In the genomic region with DNA sequence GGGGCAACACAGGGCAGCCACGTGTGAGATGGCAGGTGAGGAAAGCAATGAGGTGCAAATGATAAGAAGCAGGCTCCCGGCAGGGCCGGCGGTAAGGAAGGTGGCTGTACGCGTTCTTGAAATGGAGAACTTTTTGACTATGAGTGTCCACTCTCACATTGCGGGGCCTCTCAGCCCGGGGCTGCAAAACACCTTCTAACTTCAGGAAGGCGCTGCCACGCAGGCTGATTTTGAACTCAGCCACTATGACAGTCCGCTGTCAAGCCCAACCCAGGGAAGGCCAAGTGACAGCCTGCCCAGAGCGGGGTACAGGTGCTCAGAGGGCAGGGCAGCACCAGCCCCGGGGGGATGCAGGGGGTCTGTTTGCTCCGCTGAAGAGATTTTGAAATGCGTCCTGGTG, we compare ENCODE assay signal across 15 cellular contexts. TPM values are rescaled to one million over a fixed set of nuclear protein-coding genes. Genes with fewer than 3 reads are reported as not detected.
DNase-seq lines count a peak whose midpoint lies in the region; ATAC-seq and TF ChIP-seq lines count a peak whose summit lies in the region.
"Had no signal": no experiment of that assay in that cellular context is flagged by ENCODE, and none has a peak within 500 bp of the region (broad histone marks: within the 10 kb centered on the region; RNA-seq: fewer than 3 reads in every experiment).

No MANE protein-coding gene starts in this region.

- H3K9ac ChIP-seq in IMR-90 (ENCODE audit: low read depth, low read length) (no peak overlapping the region), mesenchymal stem cell (ENCODE audit: low read length) (no peak overlapping the region)

- H2AK5ac ChIP-seq in IMR-90 (ENCODE audit: low read depth, low read length) (no peak overlapping the region), mesenchymal stem cell (ENCODE audit: low read length, severe bottlenecking) (no peak overlapping the region)

- TF ChIP-seq CTCF in CD4-positive, alpha-beta T cell (IDR thresholded peaks at IDR 0.05), result no peak
- TF ChIP-seq CTCF in IMR-90 (conservative IDR thresholded peaks at IDR 0.05; ENCODE audit: low read depth, low read length), result no peak

- dilution Hi-C loops in IMR-90 (cut with HindIII; ENCODE audit: low sequenced_read_pairs, unreplicated experiment), result no loop called here

- no peak overlapping the region for H3K18ac ChIP-seq in IMR-90 (ENCODE audit: low read depth, low read length)
- no peak overlapping the region for H3K18ac ChIP-seq in mesenchymal stem cell (ENCODE audit: low read depth in 1 of 2, low read length in 2 of 2)

- no peak overlapping the region for H4K91ac ChIP-seq in IMR-90 (ENCODE audit: insufficient read depth, low read depth, low read length)
- no peak overlapping the region for H4K91ac ChIP-seq in mesenchymal stem cell (ENCODE audit: low read length)

- no peak overlapping the region for H3K56ac ChIP-seq in IMR-90 (ENCODE audit: extremely low read depth, insufficient read depth, low read length)

- no peak overlapping the region for H3K23ac ChIP-seq in IMR-90 (ENCODE audit: low read depth, low read length)
- H3K23ac ChIP-seq in mesenchymal stem cell (ENCODE audit: low read length in 2 of 2), result no peak overlapping the region

- H3K27me3 Mint-ChIP-seq in CD4-positive, alpha-beta T cell, result no peaks in the 10 kb centered on the region
- H3K27me3 Mint-ChIP-seq in central memory CD8-positive, alpha-beta T cell, result no peaks in the 10 kb centered on the region
- no peaks in the 10 kb centered on the region for H3K27me3 Mint-ChIP-seq in natural killer cell treated with Interleukin-12 subunit alpha and Interleukin-12 subunit beta and Interleukin-15 and Interleukin-18, amount 100 ng/mL, for 72 hours
- H3K27me3 Mint-ChIP-seq: activated B cell treated with CpG ODN at 0.5 μM for 24 hours had no signal

- in situ Hi-C loops in IMR-90 (cut with MboI; ENCODE audit: low sequenced_read_pairs), result no loop called here

- H3K36me3 ChIP-seq in IMR-90 (ENCODE audit: control insufficient read depth, insufficient read depth, low read length), result peaks cover 10% of the 10 kb centered on the region; the same call in 1 of the 2 replicates
- no peaks in the 10 kb centered on the region for H3K36me3 ChIP-seq in MG63
- peaks cover 19 to 44% of the 10 kb centered on the region in 2 experiments for H3K36me3 ChIP-seq in mesenchymal stem cell (ENCODE audit: control insufficient read depth in 1 of 2, insufficient read depth in 2 of 2, low read depth in 1 of 2, low read length in 2 of 2)

- peaks cover 52% of the 10 kb centered on the region for H3K4me1 Mint-ChIP-seq in CD4-positive, alpha-beta T cell (ENCODE audit: low read depth)
- peaks cover 44% of the 10 kb centered on the region for H3K4me1 Mint-ChIP-seq in central memory CD8-positive, alpha-beta T cell
- H3K4me1 Mint-ChIP-seq in natural killer cell treated with Interleukin-12 subunit alpha and Interleukin-12 subunit beta and Interleukin-15 and Interleukin-18, amount 100 ng/mL, for 72 hours (ENCODE audit: low read depth in 2 of 2), result peaks cover 63 to 65% of the 10 kb centered on the region in 2 donors

- no peak overlapping the region for H2BK20ac ChIP-seq in IMR-90 (ENCODE audit: low read depth, low read length)

- H3K4me2 ChIP-seq in IMR-90 (ENCODE audit: low read depth, low read length) (no peak overlapping the region), mesenchymal stem cell (ENCODE audit: low read length, poor library complexity, severe bottlenecking) (no peak overlapping the region)

- H3K9me3 Mint-ChIP-seq in CD4-positive, alpha-beta T cell, result no peaks in the 10 kb centered on the region
- no peaks in the 10 kb centered on the region for H3K9me3 Mint-ChIP-seq in central memory CD8-positive, alpha-beta T cell
- no peaks in the 10 kb centered on the region for H3K9me3 Mint-ChIP-seq in natural killer cell treated with Interleukin-12 subunit alpha and Interleukin-12 subunit beta and Interleukin-15 and Interleukin-18, amount 100 ng/mL, for 72 hours
- H3K9me3 Mint-ChIP-seq: activated B cell treated with CpG ODN at 0.5 μM for 24 hours had no signal

- H4K5ac ChIP-seq in IMR-90 (ENCODE audit: low read depth, low read length), result no peak overlapping the region

- H3K4me3 ChIP-seq in IMR-90 (ENCODE audit: insufficient read depth, low read depth, low read length), result no peak overlapping the region
- H3K4me3 ChIP-seq in MG63, result no peak overlapping the region
- no peak overlapping the region for H3K4me3 ChIP-seq in mesenchymal stem cell (ENCODE audit: insufficient read depth in 1 of 2, low read depth in 1 of 2, low read length in 2 of 2)

- peak overlapping the region; percentile 99 for H3K27ac Mint-ChIP-seq in CD4-positive, alpha-beta T cell
- H3K27ac Mint-ChIP-seq in central memory CD8-positive, alpha-beta T cell (ENCODE audit: low read depth), result peak overlapping the region; percentile 95
- peak overlapping the region; percentile 81 to 90 for H3K27ac Mint-ChIP-seq in natural killer cell treated with Interleukin-12 subunit alpha and Interleukin-12 subunit beta and Interleukin-15 and Interleukin-18, amount 100 ng/mL, for 72 hours
- H3K27ac Mint-ChIP-seq: activated B cell treated with CpG ODN at 0.5 μM for 24 hours had no signal

- intact Hi-C loops in CD4-positive, alpha-beta T cell (cut with DNase I, micrococcal nuclease), result no loop called here
- intact Hi-C loops in IMR-90 (cut with micrococcal nuclease), result no loop called here

- POLR2A ChIA-PET in CD4-positive, alpha-beta T cell (lab: Charles Lee), result interaction anchor here (1.0 to 4.5 kb wide), 2 partner anchors 16 to 98 kb away, joined by 3 to 71 read pairs; partner anchors contain the start of gene SREBF1
- POLR2A ChIA-PET in IMR-90 (lab: Charles Lee; ENCODE audit: unreplicated experiment), result no interaction called here

- peaks cover 14% of the 10 kb centered on the region; the same call in 1 of the 2 replicates for H3K4me1 ChIP-seq in IMR-90 (ENCODE audit: control insufficient read depth, insufficient read depth, low read length)
- peaks cover 32% of the 10 kb centered on the region for H3K4me1 ChIP-seq in mesenchymal stem cell (ENCODE audit: control insufficient read depth, insufficient read depth, low read depth, low read length)

- no peak overlapping the region for H4K8ac ChIP-seq in IMR-90 (ENCODE audit: low read depth in 2 of 2, low read length in 2 of 2)
- no peak overlapping the region for H4K8ac ChIP-seq in mesenchymal stem cell (ENCODE audit: low read length)

- H3K27ac ChIP-seq in CD4-positive, alpha-beta T cell (ENCODE audit: low read depth, low read length), result peak overlapping the region; percentile 26
- no peak overlapping the region for H3K27ac ChIP-seq in IMR-90 (ENCODE audit: insufficient read depth, low read length)
- H3K27ac ChIP-seq in mesenchymal stem cell (ENCODE audit: low read length, poor library complexity, severe bottlenecking), result no peak overlapping the region
- H3K27ac ChIP-seq: epithelial cell of prostate, neutrophil had no signal

- H3K14ac ChIP-seq in IMR-90 (replicated peaks; ENCODE audit: low read depth, low read length), result no peak overlapping the region
- no peak overlapping the region for H3K14ac ChIP-seq in mesenchymal stem cell (ENCODE audit: low read length in 2 of 2)

- no peak for TF ChIP-seq POLR2A in IMR-90 (IDR thresholded peaks at IDR 0.05; ENCODE audit: low read depth, low read length)

- H2BK120ac ChIP-seq in IMR-90 (ENCODE audit: low read depth, low read length) (no peak overlapping the region), mesenchymal stem cell (ENCODE audit: low read depth, low read length) (no peak overlapping the region)

- H3K9me3 ChIP-seq in CD4-positive, alpha-beta T cell (ENCODE audit: control insufficient read depth, low read length), result no peaks in the 10 kb centered on the region
- H3K9me3 ChIP-seq in IMR-90 (ENCODE audit: control insufficient read depth, insufficient read depth, low read length) (no peaks in the 10 kb centered on the region), MG63 (no peaks in the 10 kb centered on the region), mesenchymal stem cell (ENCODE audit: control insufficient read depth, low read length) (no peaks in the 10 kb centered on the region)
- H3K9me3 ChIP-seq: neutrophil had no signal

- peaks cover 10% of the 10 kb centered on the region for H3K9me1 ChIP-seq in IMR-90 (ENCODE audit: insufficient read depth, low read length)

- no peak overlapping the region for H2BK5ac ChIP-seq in IMR-90 (ENCODE audit: low read depth, low read length, poor library complexity, severe bottlenecking)
- no peak overlapping the region for H2BK5ac ChIP-seq in mesenchymal stem cell (ENCODE audit: low read depth, low read length, poor library complexity, severe bottlenecking)

- H3K36me3 Mint-ChIP-seq in CD4-positive, alpha-beta T cell (ENCODE audit: low read depth), result peaks cover 4% of the 10 kb centered on the region
- H3K36me3 Mint-ChIP-seq in central memory CD8-positive, alpha-beta T cell (ENCODE audit: insufficient read depth), result peaks cover 11% of the 10 kb centered on the region
- no peaks in the 10 kb centered on the region for H3K36me3 Mint-ChIP-seq in natural killer cell treated with Interleukin-12 subunit alpha and Interleukin-12 subunit beta and Interleukin-15 and Interleukin-18, amount 100 ng/mL, for 72 hours

- H2BK12ac ChIP-seq in mesenchymal stem cell (ENCODE audit: low read length in 2 of 2), result no peak overlapping the region

- H3K27me3 ChIP-seq in CD4-positive, alpha-beta T cell (ENCODE audit: control insufficient read depth, insufficient read depth, low read length), result no peaks in the 10 kb centered on the region
- H3K27me3 ChIP-seq in IMR-90 (ENCODE audit: control insufficient read depth, insufficient read depth, low read length) (no peaks in the 10 kb centered on the region), MG63 (no peaks in the 10 kb centered on the region), mesenchymal stem cell (ENCODE audit: control insufficient read depth in 1 of 2, insufficient read depth in 1 of 2, low read length in 2 of 2) (no peaks in the 10 kb centered on the region)
- H3K27me3 ChIP-seq: neutrophil had no signal

- CTCF ChIA-PET in CD4-positive, alpha-beta T cell (lab: Charles Lee), result interaction anchor here (1.0 to 2.3 kb wide), 2 partner anchors 9 to 39 kb away, joined by 3 to 12 read pairs; no protein-coding TSS in a partner anchor
- CTCF ChIA-PET in IMR-90 (lab: Yijun Ruan, JAX), result no interaction called here

- H2AFZ ChIP-seq in IMR-90 (replicated peaks; ENCODE audit: low read length, poor library complexity) (no peak overlapping the region), mesenchymal stem cell (ENCODE audit: low read depth, low read length) (no peak overlapping the region)

- H3K79me1 ChIP-seq in IMR-90 (ENCODE audit: low read depth in 1 of 2, low read length in 2 of 2) (no peaks in the 10 kb centered on the region), mesenchymal stem cell (replicated peaks; ENCODE audit: low read length, poor library complexity, severe bottlenecking) (no peaks in the 10 kb centered on the region)

- H3K4ac ChIP-seq in IMR-90 (ENCODE audit: low read depth, low read length), result no peak overlapping the region
- H3K4ac ChIP-seq in mesenchymal stem cell (ENCODE audit: low read depth in 1 of 2, low read length in 2 of 2), result no peak overlapping the region

- H3K4me3 Mint-ChIP-seq in CD4-positive, alpha-beta T cell, result peak overlapping the region; percentile 11
- H3K4me3 Mint-ChIP-seq in central memory CD8-positive, alpha-beta T cell, result peak overlapping the region; percentile 66
- peak overlapping the region; percentile 80 for H3K4me3 Mint-ChIP-seq in natural killer cell treated with Interleukin-12 subunit alpha and Interleukin-12 subunit beta and Interleukin-15 and Interleukin-18, amount 100 ng/mL, for 72 hours
- H3K4me3 Mint-ChIP-seq: activated B cell treated with CpG ODN at 0.5 μM for 24 hours had no signal

- TF ChIP-seq RAD21 in IMR-90 (IDR thresholded peaks at IDR 0.05; ENCODE audit: low read length), result no peak

- ATAC-seq in CD4-positive, alpha-beta T cell (ENCODE audit: poor library complexity), result no peak
- ATAC-seq in IMR-90 (ENCODE audit: low read depth), result no peak
- no peak for ATAC-seq in central memory CD8-positive, alpha-beta T cell (replicated peaks; ENCODE audit: extremely low read depth, poor library complexity, severe bottlenecking)
- no peak for ATAC-seq in natural killer cell treated with Interleukin-12 subunit alpha and Interleukin-12 subunit beta and Interleukin-15 and Interleukin-18, amount 100 ng/mL, for 72 hours

- 62% methylated on average over 6 of the region's 15 CpGs; no CpG with 5 or more reads in 1 of the 2 experiments for WGBS in IMR-90 (ENCODE audit: extremely low coverage in 2 of 2, insufficient read length in 1 of 2), 2 experiments
- WGBS in mesenchymal stem cell, result 90% methylated on average over 13 of the region's 15 CpGs

- peak overlapping the region; percentile 7 for H2AK9ac ChIP-seq in IMR-90 (replicated peaks; ENCODE audit: low read depth, low read length, poor library complexity)

- no peak for DNase-seq in CD4-positive, alpha-beta T cell
- DNase-seq in IMR-90 (no peak), occipital lobe (lab: John Stamatoyannopoulos, UW) (no peak), MG63 (no peak), NCI-H2227 treated with DMSO at 0.1 percent for 48 hours (lab: John Stamatoyannopoulos, UW) (no peak), mesenchymal stem cell (no peak)
- DNase-seq in central memory CD8-positive, alpha-beta T cell (ENCODE audit: low spot score in 2 of 2), result no peak
- no peak for DNase-seq in natural killer cell treated with Interleukin-12 subunit alpha and Interleukin-12 subunit beta and Interleukin-15 and Interleukin-18, amount 100 ng/mL, for 72 hours (ENCODE audit: low spot score)
- DNase-seq: activated B cell treated with CpG ODN at 0.5 μM for 24 hours; central memory CD4-positive, alpha-beta T cell; GDM1; NCI-H2171; small intestine had no signal

- no peaks in the 10 kb centered on the region for H4K20me1 ChIP-seq in IMR-90 (ENCODE audit: insufficient read depth, low read length)

- H2BK15ac ChIP-seq in IMR-90 (ENCODE audit: low read depth, low read length), result no peak overlapping the region
- H2BK15ac ChIP-seq in mesenchymal stem cell (ENCODE audit: low read depth, poor library complexity, severe bottlenecking), result no peak overlapping the region

- BruUV-seq in IMR-90 (replicated peaks; lab: Mats Ljungman, UMichigan), result no TSS peak

RNA-seq across cellular contexts. Expression of gene SREBF1, which starts 14.3 kb away (rescaled TPM):
- total RNA-seq in CD4-positive, alpha-beta T cell, result 100 to 1,000 TPM; 249 to 264 TPM
- 3.3 and 3.4 TPM in 2 replicates for total RNA-seq in IMR-90 (2012; rRNA removed)
- 20.4 and 22.3 TPM in 2 replicates for polyA plus RNA-seq in IMR-90 (2012; rRNA removed)
- 16.2 and 23.6 TPM in 2 replicates for polyA plus RNA-seq in IMR-90 (2012; cell fraction: cytosol; rRNA removed)
- 82.8 and 188 TPM in 2 replicates for polyA plus RNA-seq in IMR-90 (2012; cell fraction: nucleus; rRNA removed; ENCODE audit: low replicate concordance)
- 10 to 100 TPM; 55.8 to 73.5 TPM for total RNA-seq in natural killer cell treated with Interleukin-12 subunit alpha and Interleukin-12 subunit beta and Interleukin-15 and Interleukin-18, amount 100 ng/mL, for 72 hours
- total RNA-seq in occipital lobe, result 12.6 TPM
- 36.0 and 59.3 TPM in 2 replicates for total RNA-seq in MG63 (2014; rRNA removed; shearing (Covaris generic); ENCODE audit: low replicate concordance)
- polyA plus RNA-seq in mesenchymal stem cell (2013, experiment 1 of 2), result 89.9 TPM
- polyA plus RNA-seq in mesenchymal stem cell (2013, experiment 2 of 2), result 89.1 TPM

Comparison
In these comparisons a context has a peak if more than half of its experiments do, and no peak if none do; other contexts are left out.
1. H3K4me3 Mint-ChIP-seq: peak in every context shown above with its lines; median percentile 80 in natural killer cell treated with Interleukin-12 subunit alpha and Interleukin-12 subunit beta and Interleukin-15 and Interleukin-18, amount 100 ng/mL, for 72 hours; 66 in central memory CD8-positive, alpha-beta T cell; 11 in CD4-positive, alpha-beta T cell.